In the genomic region with DNA sequence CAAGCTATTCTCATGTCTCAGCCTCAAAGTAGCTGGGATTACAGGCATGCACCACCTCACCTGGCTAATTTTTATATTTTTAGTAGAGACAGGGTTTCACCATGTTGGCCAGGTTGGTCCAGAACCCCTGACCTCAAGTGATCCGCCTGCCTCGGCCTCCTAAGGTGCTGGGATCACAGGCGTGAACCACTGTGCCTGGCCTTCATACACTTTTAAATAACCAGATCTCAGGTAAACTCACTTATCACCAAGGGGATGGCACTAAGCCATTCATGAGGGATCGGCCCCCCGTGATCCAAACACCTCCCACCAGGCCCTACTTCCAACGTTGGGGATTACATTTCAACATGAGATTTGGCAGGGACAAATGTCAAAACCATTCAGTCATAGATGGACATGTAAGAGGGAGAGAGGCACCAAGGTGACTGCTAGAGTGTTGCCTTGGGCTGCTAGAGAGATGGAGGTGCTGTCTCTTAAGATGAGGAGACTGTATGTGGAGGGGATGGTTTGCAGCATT, we compare ENCODE assay signal across 24 cellular contexts. TPM values are rescaled to one million over a fixed set of nuclear protein-coding genes. Genes with fewer than 3 reads are reported as not detected.
DNase-seq lines count a peak whose midpoint lies in the region; ATAC-seq and TF ChIP-seq lines count a peak whose summit lies in the region.
"Had no signal": no experiment of that assay in that cellular context is flagged by ENCODE, and none has a peak within 500 bp of the region (broad histone marks: within the 10 kb centered on the region; RNA-seq: fewer than 3 reads in every experiment).

No MANE protein-coding gene starts in this region.

- H3K4me3 Mint-ChIP-seq in chondrocyte (ENCODE audit: unreplicated experiment): no peak overlapping the region
- no peak overlapping the region for H3K4me3 Mint-ChIP-seq in neural progenitor cell
- no peak overlapping the region for H3K4me3 Mint-ChIP-seq in activated CD4-positive, alpha-beta T cell treated with anti-CD3 and anti-CD28 coated beads for 36 hours
- H3K4me3 Mint-ChIP-seq: CD4-positive, alpha-beta memory T cell had no signal

- peaks cover 3% of the 10 kb centered on the region for H3K4me1 Mint-ChIP-seq in chondrocyte (ENCODE audit: low read depth)
- peaks cover 4% of the 10 kb centered on the region for H3K4me1 Mint-ChIP-seq in neural progenitor cell
- H3K4me1 Mint-ChIP-seq in activated CD4-positive, alpha-beta T cell treated with anti-CD3 and anti-CD28 coated beads for 36 hours: peaks cover 11% of the 10 kb centered on the region

- H3K27me3 Mint-ChIP-seq in chondrocyte (ENCODE audit: low read depth) (peaks cover 3% of the 10 kb centered on the region), neural progenitor cell (ENCODE audit: insufficient read depth, low read depth) (peaks cover 14% of the 10 kb centered on the region)
- H3K27me3 Mint-ChIP-seq in activated CD4-positive, alpha-beta T cell treated with anti-CD3 and anti-CD28 coated beads for 36 hours: no peaks in the 10 kb centered on the region
- H3K27me3 Mint-ChIP-seq: CD4-positive, alpha-beta memory T cell had no signal

- CTCF ChIA-PET in activated CD4-positive, alpha-beta T cell treated with anti-CD3 and anti-CD28 coated beads for 36 hours (lab: Charles Lee): interaction anchor here (1.1 kb wide), 1 partner anchor 17 kb away, joined by 3 read pairs; no protein-coding TSS in a partner anchor

- no peaks in the 10 kb centered on the region for H3K9me3 Mint-ChIP-seq in chondrocyte (ENCODE audit: low read depth)
- no peaks in the 10 kb centered on the region for H3K9me3 Mint-ChIP-seq in neural progenitor cell
- no peaks in the 10 kb centered on the region for H3K9me3 Mint-ChIP-seq in activated CD4-positive, alpha-beta T cell treated with anti-CD3 and anti-CD28 coated beads for 36 hours (ENCODE audit: low read depth)
- H3K9me3 Mint-ChIP-seq: CD4-positive, alpha-beta memory T cell had no signal

- intact Hi-C loops in upper lobe of right lung (cut with DNase I): no loop called here
- intact Hi-C loops in activated CD4-positive, alpha-beta T cell treated with anti-CD3 and anti-CD28 coated beads for 36 hours (cut with DNase I, micrococcal nuclease): no loop called here

- H3K27ac Mint-ChIP-seq in chondrocyte (ENCODE audit: unreplicated experiment) (no peak overlapping the region), neural progenitor cell (peak overlapping the region; percentile 0)
- H3K27ac Mint-ChIP-seq in activated CD4-positive, alpha-beta T cell treated with anti-CD3 and anti-CD28 coated beads for 36 hours: no peak overlapping the region
- H3K27ac Mint-ChIP-seq: CD4-positive, alpha-beta memory T cell had no signal

- H3K9ac ChIP-seq in neural progenitor cell: no peak overlapping the region
- H3K9ac ChIP-seq: BLaER1 treated with 17β-estradiol and CSF1 and Interleukin-3, amounts not matched to agents 10 nM and 100 nM had no signal

- H3K36me3 ChIP-seq in neural progenitor cell (no peaks in the 10 kb centered on the region), upper lobe of right lung (no peaks in the 10 kb centered on the region)
- H3K36me3 ChIP-seq: BLaER1 treated with 17β-estradiol and CSF1 and Interleukin-3, amounts not matched to agents 10 nM and 100 nM; SJSA1 had no signal

- H3K79me2 ChIP-seq in neural progenitor cell (ENCODE audit: low read depth): no peaks in the 10 kb centered on the region

- H3K36me3 Mint-ChIP-seq in chondrocyte (ENCODE audit: low read depth) (no peaks in the 10 kb centered on the region), neural progenitor cell (no peaks in the 10 kb centered on the region)
- H3K36me3 Mint-ChIP-seq in activated CD4-positive, alpha-beta T cell treated with anti-CD3 and anti-CD28 coated beads for 36 hours (ENCODE audit: low read depth): no peaks in the 10 kb centered on the region
- H3K36me3 Mint-ChIP-seq: CD4-positive, alpha-beta memory T cell had no signal

- H3K4me1 ChIP-seq in neural progenitor cell: peaks cover 4% of the 10 kb centered on the region
- H3K4me1 ChIP-seq in upper lobe of right lung: peaks cover 5% of the 10 kb centered on the region
- H3K4me1 ChIP-seq: SJSA1 had no signal

- H2AFZ ChIP-seq in neural progenitor cell (replicated peaks): no peak overlapping the region

- no peak overlapping the region for H3K27ac ChIP-seq in neural progenitor cell
- no peak overlapping the region for H3K27ac ChIP-seq in upper lobe of right lung
- H3K27ac ChIP-seq: BLaER1 treated with 17β-estradiol and CSF1 and Interleukin-3, amounts not matched to agents 10 nM and 100 nM; SJSA1 had no signal

- H3K4me3 ChIP-seq in neural progenitor cell (no peak overlapping the region), upper lobe of right lung (no peak overlapping the region)
- H3K4me3 ChIP-seq: BLaER1 treated with 17β-estradiol and CSF1 and Interleukin-3, amounts not matched to agents 10 nM and 100 nM; K562; SJSA1 had no signal

- no peak for ATAC-seq in upper lobe of right lung
- no peak for ATAC-seq in activated CD4-positive, alpha-beta T cell treated with anti-CD3 and anti-CD28 coated beads for 36 hours
- ATAC-seq: K562, PC-3 had no signal

- no peaks in the 10 kb centered on the region for H3K27me3 ChIP-seq in neural progenitor cell
- H3K27me3 ChIP-seq in upper lobe of right lung: no peaks in the 10 kb centered on the region
- H3K27me3 ChIP-seq: BLaER1 treated with 17β-estradiol and CSF1 and Interleukin-3, amounts not matched to agents 10 nM and 100 nM had no signal

- no peaks in the 10 kb centered on the region for H3K9me3 ChIP-seq in neural progenitor cell (ENCODE audit: low read depth)
- no peaks in the 10 kb centered on the region for H3K9me3 ChIP-seq in upper lobe of right lung
- H3K9me3 ChIP-seq: BLaER1 treated with 17β-estradiol and CSF1 and Interleukin-3, amounts not matched to agents 10 nM and 100 nM; SJSA1 had no signal

- no peaks in the 10 kb centered on the region for H3F3A ChIP-seq in neural progenitor cell (ENCODE audit: low read depth)

- POLR2A ChIA-PET in activated CD4-positive, alpha-beta T cell treated with anti-CD3 and anti-CD28 coated beads for 36 hours (lab: Charles Lee): no interaction called here

- TF ChIP-seq CTCF in chondrocyte (IDR thresholded peaks at IDR 0.05): no peak
- no peak for TF ChIP-seq CTCF in neural progenitor cell (IDR thresholded peaks at IDR 0.05)
- TF ChIP-seq CTCF in upper lobe of right lung (IDR thresholded peaks at IDR 0.05): no peak

- H3K4me2 ChIP-seq in neural progenitor cell: no peak overlapping the region
- H3K4me2 ChIP-seq: BLaER1 treated with 17β-estradiol and CSF1 and Interleukin-3, amounts not matched to agents 10 nM and 100 nM had no signal

- peak; percentile 8 for DNase-seq in activated CD8-positive, alpha-beta memory T cell treated with anti-CD3 and anti-CD28 coated beads, Interleukin-2, amount 50 U/mL, for 48 hours
- no peak for DNase-seq in activated CD8-positive, alpha-beta memory T cell treated with anti-CD3 and anti-CD28 coated beads for 24 hours
- DNase-seq in chondrocyte (ENCODE audit: low spot score): peak; percentile 37
- no peak for DNase-seq in neural progenitor cell (ENCODE audit: low spot score)
- peak; percentile 10 for DNase-seq in upper lobe of right lung
- no peak for DNase-seq in activated CD4-positive, alpha-beta T cell treated with anti-CD3 and anti-CD28 coated beads for 36 hours
- no peak for DNase-seq in NCI-H1417 (lab: John Stamatoyannopoulos, UW)
- no peak for DNase-seq in stimulated activated CD4-positive, alpha-beta T cell treated with anti-CD3 and anti-CD28 coated beads, Interleukin-2, amount 100 ng/mL, for 48 hours
- DNase-seq: CD4-positive, alpha-beta memory T cell; COR-L47; DMS53; Kasumi-1; NCI-H1092 treated with DMSO at 0.1 percent for 48 hours; NCI-H2029; NCI-H446 treated with DMSO at 0.1 percent for 48 hours; NCI-H526; NCI-H82; NK-92 treated with Interleukin-12 subunit alpha and Interleukin-12 subunit beta, amount 100 ng/mL, for 24 hours; PC-3; Right ventricle myocardium superior; RPMI8226 had no signal

- no peaks in the 10 kb centered on the region for H4K20me1 ChIP-seq in neural progenitor cell (ENCODE audit: low read depth)

RNA-seq across cellular contexts. Expression of gene DOCK3, which starts 13.3 kb away (rescaled TPM):
- total RNA-seq in chondrocyte (0.15 to 0.25 TPM (median 0.17 TPM) in 3 replicates), neural progenitor cell (ENCODE audit: low replicate concordance) (10.7 and 11.1 TPM in 2 replicates), upper lobe of right lung (2.7 TPM)
- 1 to 10 TPM; 2.5 to 2.6 TPM for total RNA-seq in activated CD4-positive, alpha-beta T cell treated with anti-CD3 and anti-CD28 coated beads for 36 hours

RNA-seq across cellular contexts. Expression of gene MAPKAPK3, which starts 44.4 kb away (rescaled TPM):
- total RNA-seq in chondrocyte: 13.6 to 21.2 TPM (median 20.9 TPM) in 3 replicates
- 47.7 and 77.5 TPM in 2 replicates for total RNA-seq in neural progenitor cell (ENCODE audit: low replicate concordance)
- 60.8 TPM for total RNA-seq in upper lobe of right lung
- total RNA-seq in activated CD4-positive, alpha-beta T cell treated with anti-CD3 and anti-CD28 coated beads for 36 hours: 100 to 1,000 TPM; 178 to 218 TPM

RNA-seq across cellular contexts. Expression of gene CISH, which starts 49.8 kb away (rescaled TPM):
- 0.85 to 1.8 TPM (median 1.8 TPM) in 3 replicates for total RNA-seq in chondrocyte
- 0.32 and 0.90 TPM in 2 replicates for total RNA-seq in neural progenitor cell (ENCODE audit: low replicate concordance)
- 71.6 TPM for total RNA-seq in upper lobe of right lung
- 100 to 1,000 TPM; 265 to 269 TPM for total RNA-seq in activated CD4-positive, alpha-beta T cell treated with anti-CD3 and anti-CD28 coated beads for 36 hours

Comparison
In these comparisons a context has a peak if more than half of its experiments do, and no peak if none do; other contexts are left out.
1. DNase-seq: peak in activated CD8-positive, alpha-beta memory T cell treated with anti-CD3 and anti-CD28 coated beads, Interleukin-2, amount 50 U/mL, for 48 hours (single experiment), chondrocyte (single experiment) and upper lobe of right lung (single experiment); none in activated CD8-positive, alpha-beta memory T cell treated with anti-CD3 and anti-CD28 coated beads for 24 hours (single experiment), neural progenitor cell (single experiment), activated CD4-positive, alpha-beta T cell treated with anti-CD3 and anti-CD28 coated beads for 36 hours (single experiment), NCI-H1417 (0 of 3) and stimulated activated CD4-positive, alpha-beta T cell treated with anti-CD3 and anti-CD28 coated beads, Interleukin-2, amount 100 ng/mL, for 48 hours (0 of 2).
2. RNA of gene CISH, which starts 49.8 kb away (total RNA-seq): 265 to 269 TPM in activated CD4-positive, alpha-beta T cell treated with anti-CD3 and anti-CD28 coated beads for 36 hours and 71.6 TPM in upper lobe of right lung (single experiment); 0.85 to 1.8 TPM in chondrocyte and 0.32 to 0.90 TPM in neural progenitor cell; every median in the first group is over 10 times any median in the second.